Comparison of ENCODE assay signal across 1 cellular context in genomic region chr6:41734666-41735426, GRCh38.
TF ChIP-seq lines count a peak whose summit lies in the region.

No MANE protein-coding gene starts in this region.

TF ChIP-seq in HepG2, 621 proteins besides CTCF, POLR2A, EP300 and RAD21 (continued from another document and continues in another):
- TF ChIP-seq, protein P1, sequence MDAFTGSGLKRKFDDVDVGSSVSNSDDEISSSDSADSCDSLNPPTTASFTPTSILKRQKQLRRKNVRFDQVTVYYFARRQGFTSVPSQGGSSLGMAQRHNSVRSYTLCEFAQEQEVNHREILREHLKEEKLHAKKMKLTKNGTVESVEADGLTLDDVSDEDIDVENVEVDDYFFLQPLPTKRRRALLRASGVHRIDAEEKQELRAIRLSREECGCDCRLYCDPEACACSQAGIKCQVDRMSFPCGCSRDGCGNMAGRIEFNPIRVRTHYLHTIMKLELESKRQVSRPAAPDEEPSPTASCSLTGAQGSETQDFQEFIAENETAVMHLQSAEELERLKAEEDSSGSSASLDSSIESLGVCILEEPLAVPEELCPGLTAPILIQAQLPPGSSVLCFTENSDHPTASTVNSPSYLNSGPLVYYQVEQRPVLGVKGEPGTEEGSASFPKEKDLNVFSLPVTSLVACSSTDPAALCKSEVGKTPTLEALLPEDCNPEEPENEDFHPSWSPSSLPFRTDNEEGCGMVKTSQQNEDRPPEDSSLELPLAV (CRISPR knock-in tag; conservative IDR thresholded peaks at IDR 0.05; ENCODE audit: low read depth) = no peak
- TF ChIP-seq, protein P2, sequence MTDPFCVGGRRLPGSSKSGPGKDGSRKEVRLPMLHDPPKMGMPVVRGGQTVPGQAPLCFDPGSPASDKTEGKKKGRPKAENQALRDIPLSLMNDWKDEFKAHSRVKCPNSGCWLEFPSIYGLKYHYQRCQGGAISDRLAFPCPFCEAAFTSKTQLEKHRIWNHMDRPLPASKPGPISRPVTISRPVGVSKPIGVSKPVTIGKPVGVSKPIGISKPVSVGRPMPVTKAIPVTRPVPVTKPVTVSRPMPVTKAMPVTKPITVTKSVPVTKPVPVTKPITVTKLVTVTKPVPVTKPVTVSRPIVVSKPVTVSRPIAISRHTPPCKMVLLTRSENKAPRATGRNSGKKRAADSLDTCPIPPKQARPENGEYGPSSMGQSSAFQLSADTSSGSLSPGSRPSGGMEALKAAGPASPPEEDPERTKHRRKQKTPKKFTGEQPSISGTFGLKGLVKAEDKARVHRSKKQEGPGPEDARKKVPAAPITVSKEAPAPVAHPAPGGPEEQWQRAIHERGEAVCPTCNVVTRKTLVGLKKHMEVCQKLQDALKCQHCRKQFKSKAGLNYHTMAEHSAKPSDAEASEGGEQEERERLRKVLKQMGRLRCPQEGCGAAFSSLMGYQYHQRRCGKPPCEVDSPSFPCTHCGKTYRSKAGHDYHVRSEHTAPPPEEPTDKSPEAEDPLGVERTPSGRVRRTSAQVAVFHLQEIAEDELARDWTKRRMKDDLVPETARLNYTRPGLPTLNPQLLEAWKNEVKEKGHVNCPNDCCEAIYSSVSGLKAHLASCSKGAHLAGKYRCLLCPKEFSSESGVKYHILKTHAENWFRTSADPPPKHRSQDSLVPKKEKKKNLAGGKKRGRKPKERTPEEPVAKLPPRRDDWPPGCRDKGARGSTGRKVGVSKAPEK (CRISPR knock-in tag; IDR thresholded peaks at IDR 0.05; ENCODE audit: borderline replicate concordance) = no peak
- TF ChIP-seq RARG (CRISPR knock-in tag; IDR thresholded peaks at IDR 0.05; ENCODE audit: low read depth) (no peak), ZNF34 (CRISPR knock-in tag; IDR thresholded peaks at IDR 0.05; ENCODE audit: borderline replicate concordance) (no peak), ZFP37 (CRISPR knock-in tag; IDR thresholded peaks at IDR 0.05; ENCODE audit: borderline replicate concordance) (no peak), KDM4B (CRISPR knock-in tag; IDR thresholded peaks at IDR 0.05) (no peak), ZNF652 (CRISPR knock-in tag; IDR thresholded peaks at IDR 0.05; ENCODE audit: borderline replicate concordance, low read depth) (no peak), TCF12 (IDR thresholded peaks at IDR 0.05) (no peak), TCF12 (CRISPR knock-in tag; IDR thresholded peaks at IDR 0.05) (no peak), ZNF362 (CRISPR knock-in tag; IDR thresholded peaks at IDR 0.05; ENCODE audit: borderline replicate concordance) (no peak), THAP11 (CRISPR knock-in tag; IDR thresholded peaks at IDR 0.05) (no peak; the same call in 1 of the 2 replicates), ZNF7 (CRISPR knock-in tag; IDR thresholded peaks at IDR 0.05) (no peak), JARID2 (CRISPR knock-in tag; IDR thresholded peaks at IDR 0.05; ENCODE audit: insufficient replicate concordance) (no peak), SIX4 (CRISPR knock-in tag; IDR thresholded peaks at IDR 0.05) (no peak), ERF (CRISPR knock-in tag; IDR thresholded peaks at IDR 0.05) (no peak), ZNF3 (CRISPR knock-in tag; IDR thresholded peaks at IDR 0.05) (no peak), GATA4 (IDR thresholded peaks at IDR 0.05; ENCODE audit: borderline replicate concordance, low read depth) (no peak), TAF1 (CRISPR knock-in tag; IDR thresholded peaks at IDR 0.05) (0 out of 2 replicates have a peak, but pooled peaks have one; percentile 11), ZNF160 (CRISPR knock-in tag; IDR thresholded peaks at IDR 0.05) (no peak), ZNF784 (CRISPR knock-in tag; IDR thresholded peaks at IDR 0.05; ENCODE audit: borderline replicate concordance) (no peak), ZNF563 (CRISPR knock-in tag; IDR thresholded peaks at IDR 0.05) (peak; percentile 73; the same call in 1 of the 2 replicates), ZNF552 (CRISPR knock-in tag; IDR thresholded peaks at IDR 0.05; ENCODE audit: borderline replicate concordance) (no peak; the same call in 1 of the 2 replicates), HMG20A (CRISPR knock-in tag; IDR thresholded peaks at IDR 0.05; ENCODE audit: borderline replicate concordance) (no peak), ZNF691 (CRISPR knock-in tag; IDR thresholded peaks at IDR 0.05; ENCODE audit: borderline replicate concordance, low read depth) (no peak; the same call in 1 of the 2 replicates), SAFB2 (CRISPR knock-in tag; IDR thresholded peaks at IDR 0.05; ENCODE audit: borderline replicate concordance, low read depth) (no peak), RXRA (CRISPR knock-in tag; IDR thresholded peaks at IDR 0.05) (peak; percentile 47), ZNF678 (CRISPR knock-in tag; IDR thresholded peaks at IDR 0.05) (no peak), ZNF879 (CRISPR knock-in tag; IDR thresholded peaks at IDR 0.05) (no peak), ZNF644 (CRISPR knock-in tag; IDR thresholded peaks at IDR 0.05; ENCODE audit: low read depth) (no peak), ZSCAN30 (CRISPR knock-in tag; IDR thresholded peaks at IDR 0.05) (no peak), KAT7 (CRISPR knock-in tag; IDR thresholded peaks at IDR 0.05; ENCODE audit: borderline replicate concordance) (0 out of 2 replicates have a peak, but pooled peaks have one; percentile 16), ZNF468 (CRISPR knock-in tag; IDR thresholded peaks at IDR 0.05) (no peak), IKZF4 (CRISPR knock-in tag; IDR thresholded peaks at IDR 0.05; ENCODE audit: borderline replicate concordance, low read depth, not compliant biosample characterization) (no peak), ZNF224 (CRISPR knock-in tag; IDR thresholded peaks at IDR 0.05) (no peak), ZNF629 (CRISPR knock-in tag; conservative IDR thresholded peaks at IDR 0.05) (no peak), BATF2 (CRISPR knock-in tag; IDR thresholded peaks at IDR 0.05) (no peak), KDM5A (IDR thresholded peaks at IDR 0.05; ENCODE audit: borderline replicate concordance, low read length) (no peak), YEATS2 (CRISPR knock-in tag; IDR thresholded peaks at IDR 0.05; ENCODE audit: borderline replicate concordance) (no peak), ZNF709 (CRISPR knock-in tag; IDR thresholded peaks at IDR 0.05) (no peak), TEAD2 (CRISPR knock-in tag; IDR thresholded peaks at IDR 0.05) (no peak), MED13 (CRISPR knock-in tag; IDR thresholded peaks at IDR 0.05) (no peak; the same call in 1 of the 2 replicates)
- TF ChIP-seq, protein P3, sequence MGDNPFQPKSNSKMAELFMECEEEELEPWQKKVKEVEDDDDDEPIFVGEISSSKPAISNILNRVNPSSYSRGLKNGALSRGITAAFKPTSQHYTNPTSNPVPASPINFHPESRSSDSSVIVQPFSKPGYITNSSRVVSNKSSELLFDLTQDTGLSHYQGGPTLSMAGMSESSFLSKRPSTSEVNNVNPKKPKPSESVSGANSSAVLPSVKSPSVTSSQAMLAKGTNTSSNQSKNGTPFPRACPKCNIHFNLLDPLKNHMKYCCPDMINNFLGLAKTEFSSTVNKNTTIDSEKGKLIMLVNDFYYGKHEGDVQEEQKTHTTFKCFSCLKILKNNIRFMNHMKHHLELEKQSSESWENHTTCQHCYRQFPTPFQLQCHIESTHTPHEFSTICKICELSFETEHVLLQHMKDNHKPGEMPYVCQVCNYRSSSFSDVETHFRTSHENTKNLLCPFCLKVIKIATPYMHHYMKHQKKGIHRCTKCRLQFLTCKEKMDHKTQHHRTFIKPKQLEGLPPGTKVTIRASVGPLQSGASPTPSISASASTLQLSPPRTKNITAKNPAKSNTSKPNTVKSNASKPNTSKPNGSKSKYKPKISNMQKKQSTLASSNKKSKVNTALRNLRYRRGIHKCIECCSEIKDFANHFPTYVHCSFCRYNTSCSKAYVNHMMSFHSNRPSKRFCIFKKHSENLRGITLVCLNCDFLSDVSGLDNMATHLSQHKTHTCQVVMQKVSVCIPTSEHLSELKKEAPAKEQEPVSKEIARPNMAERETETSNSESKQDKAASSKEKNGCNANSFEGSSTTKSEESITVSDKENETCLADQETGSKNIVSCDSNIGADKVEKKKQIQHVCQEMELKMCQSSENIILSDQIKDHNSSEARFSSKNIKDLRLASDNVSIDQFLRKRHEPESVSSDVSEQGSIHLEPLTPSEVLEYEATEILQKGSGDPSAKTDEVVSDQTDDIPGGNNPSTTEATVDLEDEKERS (CRISPR knock-in tag; IDR thresholded peaks at IDR 0.05) = no peak
- TF ChIP-seq, protein P4, sequence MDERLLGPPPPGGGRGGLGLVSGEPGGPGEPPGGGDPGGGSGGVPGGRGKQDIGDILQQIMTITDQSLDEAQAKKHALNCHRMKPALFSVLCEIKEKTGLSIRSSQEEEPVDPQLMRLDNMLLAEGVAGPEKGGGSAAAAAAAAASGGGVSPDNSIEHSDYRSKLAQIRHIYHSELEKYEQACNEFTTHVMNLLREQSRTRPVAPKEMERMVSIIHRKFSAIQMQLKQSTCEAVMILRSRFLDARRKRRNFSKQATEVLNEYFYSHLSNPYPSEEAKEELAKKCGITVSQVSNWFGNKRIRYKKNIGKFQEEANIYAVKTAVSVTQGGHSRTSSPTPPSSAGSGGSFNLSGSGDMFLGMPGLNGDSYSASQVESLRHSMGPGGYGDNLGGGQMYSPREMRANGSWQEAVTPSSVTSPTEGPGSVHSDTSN (CRISPR knock-in tag; IDR thresholded peaks at IDR 0.05) = no peak
- TF ChIP-seq, protein P5, sequence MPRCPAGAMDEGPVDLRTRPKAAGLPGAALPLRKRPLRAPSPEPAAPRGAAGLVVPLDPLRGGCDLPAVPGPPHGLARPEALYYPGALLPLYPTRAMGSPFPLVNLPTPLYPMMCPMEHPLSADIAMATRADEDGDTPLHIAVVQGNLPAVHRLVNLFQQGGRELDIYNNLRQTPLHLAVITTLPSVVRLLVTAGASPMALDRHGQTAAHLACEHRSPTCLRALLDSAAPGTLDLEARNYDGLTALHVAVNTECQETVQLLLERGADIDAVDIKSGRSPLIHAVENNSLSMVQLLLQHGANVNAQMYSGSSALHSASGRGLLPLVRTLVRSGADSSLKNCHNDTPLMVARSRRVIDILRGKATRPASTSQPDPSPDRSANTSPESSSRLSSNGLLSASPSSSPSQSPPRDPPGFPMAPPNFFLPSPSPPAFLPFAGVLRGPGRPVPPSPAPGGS (CRISPR knock-in tag; IDR thresholded peaks at IDR 0.05) = no peak
- TF ChIP-seq, protein P6, sequence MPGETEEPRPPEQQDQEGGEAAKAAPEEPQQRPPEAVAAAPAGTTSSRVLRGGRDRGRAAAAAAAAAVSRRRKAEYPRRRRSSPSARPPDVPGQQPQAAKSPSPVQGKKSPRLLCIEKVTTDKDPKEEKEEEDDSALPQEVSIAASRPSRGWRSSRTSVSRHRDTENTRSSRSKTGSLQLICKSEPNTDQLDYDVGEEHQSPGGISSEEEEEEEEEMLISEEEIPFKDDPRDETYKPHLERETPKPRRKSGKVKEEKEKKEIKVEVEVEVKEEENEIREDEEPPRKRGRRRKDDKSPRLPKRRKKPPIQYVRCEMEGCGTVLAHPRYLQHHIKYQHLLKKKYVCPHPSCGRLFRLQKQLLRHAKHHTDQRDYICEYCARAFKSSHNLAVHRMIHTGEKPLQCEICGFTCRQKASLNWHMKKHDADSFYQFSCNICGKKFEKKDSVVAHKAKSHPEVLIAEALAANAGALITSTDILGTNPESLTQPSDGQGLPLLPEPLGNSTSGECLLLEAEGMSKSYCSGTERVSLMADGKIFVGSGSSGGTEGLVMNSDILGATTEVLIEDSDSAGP (CRISPR knock-in tag; IDR thresholded peaks at IDR 0.05; ENCODE audit: borderline replicate concordance) = 0 out of 2 replicates have a peak, but pooled peaks have one; percentile 54
- TF ChIP-seq, protein P7, sequence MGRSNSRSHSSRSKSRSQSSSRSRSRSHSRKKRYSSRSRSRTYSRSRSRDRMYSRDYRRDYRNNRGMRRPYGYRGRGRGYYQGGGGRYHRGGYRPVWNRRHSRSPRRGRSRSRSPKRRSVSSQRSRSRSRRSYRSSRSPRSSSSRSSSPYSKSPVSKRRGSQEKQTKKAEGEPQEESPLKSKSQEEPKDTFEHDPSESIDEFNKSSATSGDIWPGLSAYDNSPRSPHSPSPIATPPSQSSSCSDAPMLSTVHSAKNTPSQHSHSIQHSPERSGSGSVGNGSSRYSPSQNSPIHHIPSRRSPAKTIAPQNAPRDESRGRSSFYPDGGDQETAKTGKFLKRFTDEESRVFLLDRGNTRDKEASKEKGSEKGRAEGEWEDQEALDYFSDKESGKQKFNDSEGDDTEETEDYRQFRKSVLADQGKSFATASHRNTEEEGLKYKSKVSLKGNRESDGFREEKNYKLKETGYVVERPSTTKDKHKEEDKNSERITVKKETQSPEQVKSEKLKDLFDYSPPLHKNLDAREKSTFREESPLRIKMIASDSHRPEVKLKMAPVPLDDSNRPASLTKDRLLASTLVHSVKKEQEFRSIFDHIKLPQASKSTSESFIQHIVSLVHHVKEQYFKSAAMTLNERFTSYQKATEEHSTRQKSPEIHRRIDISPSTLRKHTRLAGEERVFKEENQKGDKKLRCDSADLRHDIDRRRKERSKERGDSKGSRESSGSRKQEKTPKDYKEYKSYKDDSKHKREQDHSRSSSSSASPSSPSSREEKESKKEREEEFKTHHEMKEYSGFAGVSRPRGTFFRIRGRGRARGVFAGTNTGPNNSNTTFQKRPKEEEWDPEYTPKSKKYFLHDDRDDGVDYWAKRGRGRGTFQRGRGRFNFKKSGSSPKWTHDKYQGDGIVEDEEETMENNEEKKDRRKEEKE (IDR thresholded peaks at IDR 0.05) = no peak
